Comparison of ENCODE assay signal across 8 cellular contexts in the genomic region with DNA sequence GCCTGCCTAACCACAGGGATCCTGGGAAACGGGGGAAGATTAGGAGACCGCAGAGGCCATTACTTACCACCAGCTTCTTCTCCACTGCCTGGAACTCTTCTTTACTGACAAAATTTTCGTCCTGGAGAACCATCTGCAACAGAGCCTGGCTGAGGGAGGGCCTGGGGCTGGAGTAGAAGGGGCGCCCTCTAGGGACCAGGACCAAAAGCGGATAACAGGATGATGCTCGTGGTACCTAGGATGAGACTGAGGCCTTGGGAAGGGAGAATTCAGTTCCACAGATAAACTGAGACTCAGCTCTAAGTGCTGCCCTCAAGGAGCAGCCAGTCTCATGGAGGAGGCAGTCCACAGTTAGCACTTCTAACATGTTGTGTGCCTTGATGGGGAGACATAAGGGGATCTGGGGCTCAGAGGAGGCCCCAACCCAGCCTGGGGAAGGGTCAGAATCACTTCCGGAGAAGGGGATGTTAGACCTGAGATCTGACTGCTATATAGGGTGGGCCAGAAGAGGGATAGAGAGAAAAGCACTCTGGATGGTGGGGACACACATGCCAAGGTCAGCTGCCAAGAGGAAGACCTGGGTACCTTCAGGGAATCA. TPM values are rescaled to one million over a fixed set of nuclear protein-coding genes. Genes with fewer than 3 reads are reported as not detected.
A peak's percentile ranks its signal among the peaks of the same experiment; 100 is the strongest.
DNase-seq lines count a peak whose midpoint lies in the region; ATAC-seq and TF ChIP-seq lines count a peak whose summit lies in the region.

No MANE protein-coding gene starts in this region.

- H3K79me2 ChIP-seq in DND-41 (ENCODE audit: insufficient read depth, low read length) = 0 out of 2 replicates have a peak, but pooled peaks cover 4% of the 10 kb centered on the region

- H3K9me3 Mint-ChIP-seq in activated T-helper 2 cell treated with anti-CD3 and anti-CD28 coated beads, Interferon-gamma antibody, Interleukin-2, Interleukin-4, amounts not matched to agents 10 μg/mL and 5 μg/mL and 100 μg/mL, durations not matched to agents 14 hours and 24 hours and 36 hours = no peaks in the 10 kb centered on the region

- H3K4me3 Mint-ChIP-seq in activated T-helper 2 cell treated with anti-CD3 and anti-CD28 coated beads, Interferon-gamma antibody, Interleukin-2, Interleukin-4, amounts not matched to agents 10 μg/mL and 5 μg/mL and 100 μg/mL, durations not matched to agents 14 hours and 24 hours and 36 hours (ENCODE audit: low read depth) = peak overlapping the region; percentile 92

- no peaks in the 10 kb centered on the region for H3K9me3 ChIP-seq in DND-41 (ENCODE audit: insufficient read depth, low read length, severe bottlenecking)
- H3K9me3 ChIP-seq in liver (ENCODE audit: control insufficient read depth in 4 of 4, low read length in 3 of 4) = no peaks in the 10 kb centered on the region

- ATAC-seq in DND-41 (ENCODE audit: insufficient read depth, low read depth) (no peak), HG03442 (IDR thresholded peaks at IDR 0.05; ENCODE audit: unreplicated experiment) (no peak)

- H3K4me1 ChIP-seq in DND-41 (ENCODE audit: insufficient read depth, low read length) = peaks cover 26% of the 10 kb centered on the region
- H3K4me1 ChIP-seq in liver (ENCODE audit: control insufficient read depth in 4 of 4, insufficient read depth in 4 of 4, low read length in 3 of 4) = peaks cover 0 to 11% (median 8%) of the 10 kb centered on the region in 4 donors

- H3K4me3 ChIP-seq in DND-41 (ENCODE audit: low read depth in 1 of 2, low read length in 2 of 2) (peak overlapping the region; percentile 20 to 67; a peak in 2 of 4 replicates), liver (ENCODE audit: low read depth in 1 of 3, low read length in 3 of 3) (no peak overlapping the region)
- H3K4me3 ChIP-seq in Jurkat, Clone E6-1 (ENCODE audit: low read length) = peak overlapping the region; percentile 68; the same call in 1 of the 2 replicates

- DNase-seq in DND-41 (peak; percentile 56), NCI-H1105 (lab: John Stamatoyannopoulos, UW) (no peak), kidney glomerular epithelial cell (lab: John Stamatoyannopoulos, UW) (no peak)
- DNase-seq in Jurkat, Clone E6-1 (ENCODE audit: low read depth, low spot score) = no peak
- no peak for DNase-seq in activated T-helper 2 cell treated with anti-CD3 and anti-CD28 coated beads, Interferon-gamma antibody, Interleukin-2, Interleukin-4, amounts not matched to agents 10 μg/mL and 5 μg/mL and 100 μg/mL, durations not matched to agents 14 hours and 24 hours and 36 hours (ENCODE audit: low spot score)
- DNase-seq in activated CD4-positive, alpha-beta T cell treated with anti-CD3 and anti-CD28 coated beads for 4 hours = no peak

- 0 out of 2 replicates have a peak, but pooled peaks cover 3% of the 10 kb centered on the region for H4K20me1 ChIP-seq in DND-41 (ENCODE audit: insufficient read depth, low read length)

- no peak overlapping the region for H2AFZ ChIP-seq in DND-41 (ENCODE audit: low read depth, low read length)

- peaks cover 18% of the 10 kb centered on the region for H3K36me3 Mint-ChIP-seq in activated T-helper 2 cell treated with anti-CD3 and anti-CD28 coated beads, Interferon-gamma antibody, Interleukin-2, Interleukin-4, amounts not matched to agents 10 μg/mL and 5 μg/mL and 100 μg/mL, durations not matched to agents 14 hours and 24 hours and 36 hours (ENCODE audit: low read depth)

- H3K4me2 ChIP-seq in DND-41 (ENCODE audit: insufficient read depth, low read length) = peak overlapping the region; percentile 89

- TF ChIP-seq CTCF in DND-41 (IDR thresholded peaks at IDR 0.05; ENCODE audit: borderline replicate concordance, extremely low read depth, low read length, poor library complexity, severe bottlenecking) (peak; percentile 76), liver (IDR thresholded peaks at IDR 0.05; ENCODE audit: low read depth, low read length, missing input control) (peak; percentile 34)

- H3K4me1 Mint-ChIP-seq in activated T-helper 2 cell treated with anti-CD3 and anti-CD28 coated beads, Interferon-gamma antibody, Interleukin-2, Interleukin-4, amounts not matched to agents 10 μg/mL and 5 μg/mL and 100 μg/mL, durations not matched to agents 14 hours and 24 hours and 36 hours (ENCODE audit: low read depth) = peaks cover 31% of the 10 kb centered on the region

- TF ChIP-seq RAD21 in liver (IDR thresholded peaks at IDR 0.05) = peak; percentile 52 to 69

- H3K36me3 ChIP-seq in DND-41 (ENCODE audit: insufficient read depth, low read length) = no peaks in the 10 kb centered on the region
- H3K36me3 ChIP-seq in liver (ENCODE audit: control insufficient read depth in 4 of 4, insufficient read depth in 3 of 4, low read depth in 1 of 4, low read length in 3 of 4) = no peaks in the 10 kb centered on the region

- no peaks in the 10 kb centered on the region for H3K27me3 Mint-ChIP-seq in activated T-helper 2 cell treated with anti-CD3 and anti-CD28 coated beads, Interferon-gamma antibody, Interleukin-2, Interleukin-4, amounts not matched to agents 10 μg/mL and 5 μg/mL and 100 μg/mL, durations not matched to agents 14 hours and 24 hours and 36 hours (ENCODE audit: low read depth)

- peak overlapping the region; percentile 100 for H3K27ac Mint-ChIP-seq in activated T-helper 2 cell treated with anti-CD3 and anti-CD28 coated beads, Interferon-gamma antibody, Interleukin-2, Interleukin-4, amounts not matched to agents 10 μg/mL and 5 μg/mL and 100 μg/mL, durations not matched to agents 14 hours and 24 hours and 36 hours

- 72% methylated on average over 7 of the region's 7 CpGs for WGBS in liver

- H3K27ac ChIP-seq in DND-41 (ENCODE audit: low read length) (peak overlapping the region; percentile 88), liver (ENCODE audit: low read depth in 1 of 2, low read length in 2 of 2) (no peak overlapping the region)

- H3K9ac ChIP-seq in DND-41 (ENCODE audit: low read depth, low read length) (peak overlapping the region; percentile 65), liver (ENCODE audit: low read depth in 1 of 2, low read length in 2 of 2) (no peak overlapping the region)

- intact Hi-C loops in activated T-helper 2 cell treated with anti-CD3 and anti-CD28 coated beads, Interferon-gamma antibody, Interleukin-2, Interleukin-4, amounts not matched to agents 10 μg/mL and 5 μg/mL and 100 μg/mL, durations not matched to agents 14 hours and 24 hours and 36 hours (cut with micrococcal nuclease) = no loop called here

- H3K27me3 ChIP-seq in DND-41 (ENCODE audit: insufficient read depth, low read length, poor library complexity) = no peaks in the 10 kb centered on the region
- H3K27me3 ChIP-seq in liver (ENCODE audit: control insufficient read depth in 4 of 4, insufficient read depth in 4 of 4, low read length in 3 of 4) = no peaks in the 10 kb centered on the region

TF ChIP-seq in liver, 16 proteins besides CTCF, POLR2A, EP300 and RAD21 (continues in another document):
- no peak for TF ChIP-seq NR2F2 (IDR thresholded peaks at IDR 0.05)

RNA-seq across cellular contexts. Expression of gene SPATA24, which starts 1.2 kb away (rescaled TPM):
- polyA plus RNA-seq in Jurkat, Clone E6-1 (2012; ENCODE audit: insufficient read depth, insufficient read length) = 11.2 TPM
- 4.7 and 4.8 TPM in 2 replicates for total RNA-seq in activated T-helper 2 cell treated with anti-CD3 and anti-CD28 coated beads, Interferon-gamma antibody, Interleukin-2, Interleukin-4, amounts not matched to agents 10 μg/mL and 5 μg/mL and 100 μg/mL, durations not matched to agents 14 hours and 24 hours and 36 hours
- 1 to 10 TPM; 1.8 to 2.4 TPM for total RNA-seq in liver
- polyA plus RNA-seq in liver = 1 to 10 TPM; 2.7 TPM

RNA-seq across cellular contexts. Expression of gene PROB1, which starts 7.8 kb away (rescaled TPM):
- 4.0 TPM for polyA plus RNA-seq in Jurkat, Clone E6-1 (2012; ENCODE audit: insufficient read depth, insufficient read length)
- total RNA-seq in activated T-helper 2 cell treated with anti-CD3 and anti-CD28 coated beads, Interferon-gamma antibody, Interleukin-2, Interleukin-4, amounts not matched to agents 10 μg/mL and 5 μg/mL and 100 μg/mL, durations not matched to agents 14 hours and 24 hours and 36 hours = 7.7 and 8.3 TPM in 2 replicates
- total RNA-seq in liver = under 1 TPM; 0.28 to 0.67 TPM
- polyA plus RNA-seq in liver = under 1 TPM; 0.04 to 0.39 TPM

RNA-seq across cellular contexts. Expression of gene MZB1, which starts 12.9 kb away (rescaled TPM):
- 301 TPM for polyA plus RNA-seq in Jurkat, Clone E6-1 (2012; ENCODE audit: insufficient read depth, insufficient read length)
- total RNA-seq in activated T-helper 2 cell treated with anti-CD3 and anti-CD28 coated beads, Interferon-gamma antibody, Interleukin-2, Interleukin-4, amounts not matched to agents 10 μg/mL and 5 μg/mL and 100 μg/mL, durations not matched to agents 14 hours and 24 hours and 36 hours = 48.3 and 53.6 TPM in 2 replicates
- 1 to 10 TPM; 1.8 TPM for total RNA-seq in liver
- polyA plus RNA-seq in liver = 10 to 100 TPM in 1 of 2 donors, 1 to 10 TPM in 1; 1.8 to 23.7 TPM

RNA-seq across cellular contexts. Expression of gene SLC23A1, which starts 19.6 kb away (rescaled TPM):
- polyA plus RNA-seq in Jurkat, Clone E6-1 (2012; ENCODE audit: insufficient read depth, insufficient read length) = 7.0 TPM
- 2.1 and 4.2 TPM in 2 replicates for total RNA-seq in activated T-helper 2 cell treated with anti-CD3 and anti-CD28 coated beads, Interferon-gamma antibody, Interleukin-2, Interleukin-4, amounts not matched to agents 10 μg/mL and 5 μg/mL and 100 μg/mL, durations not matched to agents 14 hours and 24 hours and 36 hours
- 10 to 100 TPM in 1 of 2 donors, 1 to 10 TPM in 1; 10.0 to 17.5 TPM for total RNA-seq in liver
- polyA plus RNA-seq in liver = 10 to 100 TPM; 17.3 to 18.0 TPM

RNA-seq across cellular contexts. Expression of gene DNAJC18, which starts 36.7 kb away (rescaled TPM):
- 18.7 TPM for polyA plus RNA-seq in Jurkat, Clone E6-1 (2012; ENCODE audit: insufficient read depth, insufficient read length)
- 29.8 and 35.8 TPM in 2 replicates for total RNA-seq in activated T-helper 2 cell treated with anti-CD3 and anti-CD28 coated beads, Interferon-gamma antibody, Interleukin-2, Interleukin-4, amounts not matched to agents 10 μg/mL and 5 μg/mL and 100 μg/mL, durations not matched to agents 14 hours and 24 hours and 36 hours
- total RNA-seq in liver = 1 to 10 TPM in 1 of 2 donors, under 1 TPM in 1; 0.92 to 1.8 TPM
- polyA plus RNA-seq in liver = under 1 TPM; 0.66 to 0.74 TPM

Comparison
In these comparisons a context has a peak if more than half of its experiments do, and no peak if none do; other contexts are left out.
1. H3K4me3 ChIP-seq: peak in DND-41 (2 of 2) and Jurkat, Clone E6-1 (single experiment); none in liver (0 of 3).
2. RNA of gene MZB1, which starts 12.9 kb away (total RNA-seq): 48.3 to 53.6 TPM in activated T-helper 2 cell treated with anti-CD3 and anti-CD28 coated beads, Interferon-gamma antibody, Interleukin-2, Interleukin-4, amounts not matched to agents 10 μg/mL and 5 μg/mL and 100 μg/mL, durations not matched to agents 14 hours and 24 hours and 36 hours; 1.8 TPM in liver; every median in the first group is over 10 times any median in the second.